In genomic region chr14:69560826-69561225, GRCh38 we compare ENCODE assay signal across 1 cellular context.
A peak's percentile ranks its signal among the peaks of the same experiment; 100 is the strongest.
TF ChIP-seq lines count a peak whose summit lies in the region.

No MANE protein-coding gene starts in this region.

TF ChIP-seq in HepG2, 621 proteins besides CTCF, POLR2A, EP300 and RAD21:
- TF ChIP-seq ZNF629 (CRISPR knock-in tag; conservative IDR thresholded peaks at IDR 0.05) (no peak), CEBPZ (IDR thresholded peaks at IDR 0.05; ENCODE audit: low read length) (no peak), ZNF572 (CRISPR knock-in tag; IDR thresholded peaks at IDR 0.05) (no peak), NRL (CRISPR knock-in tag; IDR thresholded peaks at IDR 0.05; ENCODE audit: borderline replicate concordance) (no peak), ZBTB40 (IDR thresholded peaks at IDR 0.05) (no peak), ZBTB40 (CRISPR knock-in tag; IDR thresholded peaks at IDR 0.05) (no peak), MAFK (conservative IDR thresholded peaks at IDR 0.05 in 1 of 2, IDR thresholded peaks at IDR 0.05 in 1 of 2; ENCODE audit: low read length in 2 of 2) (peak; percentile 16 to 59; a peak in 2 of 4 replicates), ZFP62 (CRISPR knock-in tag; IDR thresholded peaks at IDR 0.05) (no peak), TEAD3 (CRISPR knock-in tag; optimal IDR thresholded peaks at IDR 0.05; ENCODE audit: borderline replicate concordance) (no peak), MAFF (IDR thresholded peaks at IDR 0.05; ENCODE audit: low read depth, low read length) (peak; percentile 10; the same call in 1 of the 2 replicates)
TF ChIP-seq in HepG2: peak in this region for 2.
